Comparison of ENCODE assay signal across 9 cellular contexts in the genomic region with DNA sequence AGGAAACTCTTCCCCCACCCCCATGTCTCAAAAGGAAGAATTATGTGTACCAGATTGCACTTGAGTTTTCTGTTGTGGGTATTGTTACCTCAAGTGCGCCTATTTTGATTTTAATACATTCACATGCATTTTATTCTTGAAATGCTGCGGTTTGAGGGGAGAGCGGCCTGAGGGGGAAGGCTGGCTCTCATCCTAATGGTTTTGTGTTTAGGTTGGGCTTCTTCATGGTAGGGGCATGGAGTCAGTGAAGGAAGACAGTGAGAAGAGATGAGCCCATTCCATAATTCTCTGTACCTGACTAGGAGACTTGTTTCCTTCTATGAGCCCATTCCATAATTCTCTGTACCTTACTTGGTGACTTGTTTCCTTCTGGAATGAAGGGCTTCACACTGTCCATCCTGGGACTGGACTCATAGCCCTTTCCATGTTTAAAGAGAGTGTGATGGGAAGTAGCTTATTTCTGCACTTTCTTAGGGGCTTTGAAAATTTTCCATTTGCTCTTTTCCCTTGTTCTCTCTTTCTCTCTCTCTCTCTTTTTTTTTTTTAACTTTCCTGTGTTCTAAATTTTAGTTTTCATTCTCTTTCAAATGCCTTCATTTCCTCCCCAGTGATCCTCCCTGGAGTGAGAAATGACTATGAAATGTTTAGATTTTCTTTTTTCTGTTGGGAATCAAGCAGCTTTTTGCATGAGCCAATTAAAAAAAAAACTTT. TPM values are rescaled to one million over a fixed set of nuclear protein-coding genes. Genes with fewer than 3 reads are reported as not detected.
A peak's percentile ranks its signal among the peaks of the same experiment; 100 is the strongest.
DNase-seq lines count a peak whose midpoint lies in the region; ATAC-seq, FAIRE-seq and TF ChIP-seq lines count a peak whose summit lies in the region.
"Had no signal": no experiment of that assay in that cellular context is flagged by ENCODE, and none has a peak within 500 bp of the region (broad histone marks: within the 10 kb centered on the region; RNA-seq: fewer than 3 reads in every experiment).

No MANE protein-coding gene starts in this region.

- H3K4me1 Mint-ChIP-seq in CD8-positive, alpha-beta memory T cell, result peaks cover 11 to 22% (median 15%) of the 10 kb centered on the region in 3 donors
- H3K4me1 Mint-ChIP-seq in neural progenitor cell, result peaks cover 33% of the 10 kb centered on the region

- H3K9me3 ChIP-seq in CD8-positive, alpha-beta memory T cell (ENCODE audit: low read length), result no peaks in the 10 kb centered on the region
- H3K9me3 ChIP-seq in neural progenitor cell (ENCODE audit: low read depth), result no peaks in the 10 kb centered on the region
- H3K9me3 ChIP-seq: Peyer's patch had no signal

- no peaks in the 10 kb centered on the region for H3K79me2 ChIP-seq in neural progenitor cell (ENCODE audit: low read depth)

- H3K27me3 Mint-ChIP-seq in CD8-positive, alpha-beta memory T cell, result peaks cover 29 to 48% of the 10 kb centered on the region in 2 donors
- peaks cover 23% of the 10 kb centered on the region for H3K27me3 Mint-ChIP-seq in neural progenitor cell (ENCODE audit: insufficient read depth, low read depth)

- H3K4me2 ChIP-seq in neural progenitor cell, result peak overlapping the region; percentile 95

- no peaks in the 10 kb centered on the region for H3K36me3 Mint-ChIP-seq in CD8-positive, alpha-beta memory T cell
- peaks cover 2% of the 10 kb centered on the region for H3K36me3 Mint-ChIP-seq in neural progenitor cell

- no peak for FAIRE-seq in HTR-8/SVneo (lab: Jason Lieb, UNC)

- POLR2A ChIA-PET in CD8-positive, alpha-beta memory T cell (lab: Charles Lee), result no interaction called here

- ATAC-seq in HG02571 (IDR thresholded peaks at IDR 0.05; ENCODE audit: unreplicated experiment) (no peak), GM21367 (IDR thresholded peaks at IDR 0.05; ENCODE audit: unreplicated experiment) (no peak)

- H3K27me3 ChIP-seq in CD8-positive, alpha-beta memory T cell (ENCODE audit: insufficient read depth, low read length, poor library complexity, severe bottlenecking), result peaks cover 12% of the 10 kb centered on the region
- peaks cover 71% of the 10 kb centered on the region for H3K27me3 ChIP-seq in neural progenitor cell
- H3K27me3 ChIP-seq: Peyer's patch had no signal

- H3K4me3 Mint-ChIP-seq in CD8-positive, alpha-beta memory T cell, result peak overlapping the region; percentile 35 to 89 (median 84)
- H3K4me3 Mint-ChIP-seq in neural progenitor cell, result peak overlapping the region; percentile 94

- H3K27ac Mint-ChIP-seq in CD8-positive, alpha-beta memory T cell, result no peak overlapping the region
- peak overlapping the region; percentile 78 for H3K27ac Mint-ChIP-seq in neural progenitor cell

- no peaks in the 10 kb centered on the region for H3K36me3 ChIP-seq in CD8-positive, alpha-beta memory T cell (ENCODE audit: insufficient read depth, low read length)
- no peaks in the 10 kb centered on the region for H3K36me3 ChIP-seq in neural progenitor cell
- H3K36me3 ChIP-seq: Peyer's patch had no signal

- H3K4me1 ChIP-seq in CD8-positive, alpha-beta memory T cell (ENCODE audit: insufficient read depth, low read length), result peaks cover 5% of the 10 kb centered on the region
- peaks cover 11% of the 10 kb centered on the region for H3K4me1 ChIP-seq in neural progenitor cell

- peaks cover 21% of the 10 kb centered on the region for H3F3A ChIP-seq in neural progenitor cell (ENCODE audit: low read depth)

- TF ChIP-seq CTCF in HFF-Myc (IDR thresholded peaks at IDR 0.05; ENCODE audit: low read depth, low read length, missing control alignments) (no peak), coronary artery (IDR thresholded peaks at IDR 0.05) (no peak), neural progenitor cell (IDR thresholded peaks at IDR 0.05) (no peak)

- peaks cover 10% of the 10 kb centered on the region for H4K20me1 ChIP-seq in neural progenitor cell (ENCODE audit: low read depth)

- no peaks in the 10 kb centered on the region for H3K9me3 Mint-ChIP-seq in CD8-positive, alpha-beta memory T cell
- H3K9me3 Mint-ChIP-seq in neural progenitor cell, result no peaks in the 10 kb centered on the region

- CTCF ChIA-PET in CD8-positive, alpha-beta memory T cell (lab: Charles Lee), result interaction anchor here (1.2 kb wide), 1 partner anchor 325 kb away, joined by 3 read pairs; no protein-coding TSS in a partner anchor

- DNase-seq in CD8-positive, alpha-beta memory T cell, result no peak
- DNase-seq in HFF-Myc (ENCODE audit: extremely low read depth, low read depth) (no peak), coronary artery (ENCODE audit: low spot score) (no peak), neural progenitor cell (ENCODE audit: low spot score) (no peak), HTR-8/SVneo (ENCODE audit: insufficient read length, low spot score) (no peak)
- DNase-seq: activated CD8-positive, alpha-beta memory T cell treated with anti-CD3 and anti-CD28 coated beads, Interleukin-2, amount 50 U/mL, for 48 hours; Peyer's patch had no signal

- no peak overlapping the region for H2AFZ ChIP-seq in neural progenitor cell (replicated peaks)

- no peak overlapping the region for H3K9ac ChIP-seq in neural progenitor cell

- H3K4me3 ChIP-seq in CD8-positive, alpha-beta memory T cell (ENCODE audit: low read length), result no peak overlapping the region
- peak overlapping the region; percentile 66 for H3K4me3 ChIP-seq in HFF-Myc (replicated peaks; ENCODE audit: low read depth, low read length)
- H3K4me3 ChIP-seq in coronary artery, result peak overlapping the region; percentile 84
- peak overlapping the region; percentile 66 for H3K4me3 ChIP-seq in neural progenitor cell

- H3K27ac ChIP-seq in CD8-positive, alpha-beta memory T cell (ENCODE audit: low read depth, low read length), result no peak overlapping the region
- H3K27ac ChIP-seq in coronary artery, result peak overlapping the region; percentile 90 to 95
- no peak overlapping the region for H3K27ac ChIP-seq in neural progenitor cell

RNA-seq across cellular contexts. Expression of gene AK4, which starts 1.9 kb away (rescaled TPM):
- total RNA-seq in CD8-positive, alpha-beta memory T cell, result 10 to 100 TPM; 29.9 to 32.2 TPM
- polyA plus RNA-seq in CD8-positive, alpha-beta memory T cell, result 0.08 TPM
- total RNA-seq in neural progenitor cell (ENCODE audit: low replicate concordance), result 28.8 and 31.5 TPM in 2 replicates

Comparison
In these comparisons a context has a peak if more than half of its experiments do, and no peak if none do; other contexts are left out.
1. H3K27ac ChIP-seq: peak in coronary artery (2 of 2); none in CD8-positive, alpha-beta memory T cell (single experiment) and neural progenitor cell (single experiment).